ENCODE assay signal across 26 cellular contexts in genomic region chr19:2557093-2557440, GRCh38.
A peak's percentile ranks its signal among the peaks of the same experiment; 100 is the strongest.
DNase-seq lines count a peak whose midpoint lies in the region; ATAC-seq and TF ChIP-seq lines count a peak whose summit lies in the region.
"Had no signal": no experiment of that assay in that cellular context is flagged by ENCODE, and none has a peak within 500 bp of the region (broad histone marks: within the 10 kb centered on the region; RNA-seq: fewer than 3 reads in every experiment).

No MANE protein-coding gene starts in this region.

- TF ChIP-seq CTCF in activated CD8-positive, alpha-beta T cell treated with anti-CD3 and anti-CD28 coated beads for 36 hours (IDR thresholded peaks at IDR 0.05), result no peak
- no peak for TF ChIP-seq CTCF in liver (IDR thresholded peaks at IDR 0.05; ENCODE audit: low read depth, low read length, missing input control)

- H3K27me3 ChIP-seq in liver (ENCODE audit: control insufficient read depth in 4 of 4, insufficient read depth in 4 of 4, low read length in 3 of 4), result no peaks in the 10 kb centered on the region
- H3K27me3 ChIP-seq: adrenal gland, brain microvascular endothelial cell, foreskin keratinocyte, left lung had no signal

- CTCF ChIA-PET in activated CD8-positive, alpha-beta T cell treated with anti-CD3 and anti-CD28 coated beads, Interleukin-2, amount 10 ng/mL, durations not matched to agents 7 days and 5 days (lab: Charles Lee), result no interaction called here
- CTCF ChIA-PET in activated CD8-positive, alpha-beta T cell treated with anti-CD3 and anti-CD28 coated beads for 36 hours (lab: Charles Lee), result no interaction called here

- no peak for ATAC-seq in activated CD8-positive, alpha-beta T cell treated with anti-CD3 and anti-CD28 coated beads, Interleukin-2, amount 10 ng/mL, durations not matched to agents 7 days and 5 days
- no peak for ATAC-seq in activated CD8-positive, alpha-beta T cell treated with anti-CD3 and anti-CD28 coated beads for 36 hours
- no peak for ATAC-seq in stimulated activated memory B cell treated with anti-CD40 and anti-IgM and Interleukin-4, amounts not matched to agents 10 μg/mL and 1 μg/mL and 100 μg/mL, for 72 hours
- ATAC-seq in HG02623 (IDR thresholded peaks at IDR 0.05; ENCODE audit: unreplicated experiment) (no peak), HG02884 (IDR thresholded peaks at IDR 0.05; ENCODE audit: unreplicated experiment) (no peak)
- ATAC-seq: foreskin keratinocyte, left lung, PC-3, psoas muscle had no signal

- H3K36me3 Mint-ChIP-seq in activated CD8-positive, alpha-beta T cell treated with anti-CD3 and anti-CD28 coated beads, Interleukin-2, amount 10 ng/mL, durations not matched to agents 7 days and 5 days (ENCODE audit: low read depth), result no peaks in the 10 kb centered on the region
- no peaks in the 10 kb centered on the region for H3K36me3 Mint-ChIP-seq in activated CD8-positive, alpha-beta T cell treated with anti-CD3 and anti-CD28 coated beads for 36 hours (ENCODE audit: low read depth)
- peaks cover 6% of the 10 kb centered on the region for H3K36me3 Mint-ChIP-seq in IgD-negative memory B cell
- no peaks in the 10 kb centered on the region for H3K36me3 Mint-ChIP-seq in stimulated activated memory B cell treated with anti-CD40 and anti-IgM and Interleukin-4, amounts not matched to agents 10 μg/mL and 1 μg/mL and 100 μg/mL, for 72 hours

- H3K9ac ChIP-seq in liver (ENCODE audit: low read depth in 1 of 2, low read length in 2 of 2), result no peak overlapping the region

- 89% methylated on average over 17 of the region's 17 CpGs for WGBS in liver

- H3K9me3 Mint-ChIP-seq in activated CD8-positive, alpha-beta T cell treated with anti-CD3 and anti-CD28 coated beads, Interleukin-2, amount 10 ng/mL, durations not matched to agents 7 days and 5 days (ENCODE audit: insufficient read depth), result no peaks in the 10 kb centered on the region
- no peaks in the 10 kb centered on the region for H3K9me3 Mint-ChIP-seq in activated CD8-positive, alpha-beta T cell treated with anti-CD3 and anti-CD28 coated beads for 36 hours
- H3K9me3 Mint-ChIP-seq in IgD-negative memory B cell, result no peaks in the 10 kb centered on the region
- no peaks in the 10 kb centered on the region for H3K9me3 Mint-ChIP-seq in stimulated activated memory B cell treated with anti-CD40 and anti-IgM and Interleukin-4, amounts not matched to agents 10 μg/mL and 1 μg/mL and 100 μg/mL, for 72 hours

- H3K4me1 Mint-ChIP-seq in activated CD8-positive, alpha-beta T cell treated with anti-CD3 and anti-CD28 coated beads, Interleukin-2, amount 10 ng/mL, durations not matched to agents 7 days and 5 days (ENCODE audit: low read depth), result peaks cover 70% of the 10 kb centered on the region
- H3K4me1 Mint-ChIP-seq in activated CD8-positive, alpha-beta T cell treated with anti-CD3 and anti-CD28 coated beads for 36 hours (ENCODE audit: low read depth), result peaks cover 38% of the 10 kb centered on the region
- peaks cover 13 to 31% (median 26%) of the 10 kb centered on the region in 3 donors for H3K4me1 Mint-ChIP-seq in IgD-negative memory B cell
- H3K4me1 Mint-ChIP-seq in stimulated activated memory B cell treated with anti-CD40 and anti-IgM and Interleukin-4, amounts not matched to agents 10 μg/mL and 1 μg/mL and 100 μg/mL, for 72 hours, result peaks cover 66% of the 10 kb centered on the region

- H3K4me1 ChIP-seq in liver (ENCODE audit: control insufficient read depth in 4 of 4, insufficient read depth in 4 of 4, low read length in 3 of 4), result peaks cover 2 to 17% (median 10%) of the 10 kb centered on the region in 4 donors
- H3K4me1 ChIP-seq: adrenal gland, foreskin keratinocyte, psoas muscle had no signal

- DNase-seq in activated CD8-positive, alpha-beta T cell treated with anti-CD3 and anti-CD28 coated beads, Interleukin-2, amount 10 ng/mL, durations not matched to agents 7 days and 5 days, result no peak
- DNase-seq in activated CD8-positive, alpha-beta T cell treated with anti-CD3 and anti-CD28 coated beads for 36 hours, result no peak
- no peak for DNase-seq in NCI-H524 (lab: John Stamatoyannopoulos, UW)
- DNase-seq: activated CD8-positive, alpha-beta memory T cell treated with anti-CD3 and anti-CD28 coated beads for 24 hours; activated T-cell treated with anti-CD3 and anti-CD28 coated beads, Interleukin-2, amount 50 U/mL, for 1 hour; AML-193; brain microvascular endothelial cell; COR-L47; DMS79; effector memory CD4-positive, alpha-beta T cell; foreskin keratinocyte; GF-D8; NCI-H1105 treated with DMSO at 0.1 percent for 48 hours; NCI-H2081; NCI-H345; PC-3; psoas muscle; SHP77 had no signal

- no peaks in the 10 kb centered on the region for H3K36me3 ChIP-seq in liver (ENCODE audit: control insufficient read depth in 4 of 4, insufficient read depth in 3 of 4, low read depth in 1 of 4, low read length in 3 of 4)
- H3K36me3 ChIP-seq: adrenal gland, brain microvascular endothelial cell, left lung had no signal

- no peaks in the 10 kb centered on the region for H3K9me3 ChIP-seq in liver (ENCODE audit: control insufficient read depth in 4 of 4, low read length in 3 of 4)
- H3K9me3 ChIP-seq: adrenal gland, left lung, neutrophil, psoas muscle had no signal

- no peaks in the 10 kb centered on the region for H3K27me3 Mint-ChIP-seq in activated CD8-positive, alpha-beta T cell treated with anti-CD3 and anti-CD28 coated beads, Interleukin-2, amount 10 ng/mL, durations not matched to agents 7 days and 5 days (ENCODE audit: low read depth)
- H3K27me3 Mint-ChIP-seq in activated CD8-positive, alpha-beta T cell treated with anti-CD3 and anti-CD28 coated beads for 36 hours, result no peaks in the 10 kb centered on the region
- no peaks in the 10 kb centered on the region for H3K27me3 Mint-ChIP-seq in IgD-negative memory B cell
- no peaks in the 10 kb centered on the region for H3K27me3 Mint-ChIP-seq in stimulated activated memory B cell treated with anti-CD40 and anti-IgM and Interleukin-4, amounts not matched to agents 10 μg/mL and 1 μg/mL and 100 μg/mL, for 72 hours

- POLR2A ChIA-PET in activated CD8-positive, alpha-beta T cell treated with anti-CD3 and anti-CD28 coated beads, Interleukin-2, amount 10 ng/mL, durations not matched to agents 7 days and 5 days (lab: Charles Lee), result interaction anchor here (3.2 kb wide), 1 partner anchor 81 kb away, joined by 16 read pairs; the partner anchor contains the start of gene GADD45B
- POLR2A ChIA-PET in activated CD8-positive, alpha-beta T cell treated with anti-CD3 and anti-CD28 coated beads for 36 hours (lab: Charles Lee), result interaction anchor here (2.5 kb wide), 1 partner anchor 80 kb away, joined by 13 read pairs; the partner anchor contains the start of gene GADD45B

- no peak overlapping the region for H3K4me3 ChIP-seq in liver (ENCODE audit: low read depth in 1 of 3, low read length in 3 of 3)
- H3K4me3 ChIP-seq: adrenal gland, left lung, psoas muscle had no signal

- no peak overlapping the region for H3K4me3 Mint-ChIP-seq in activated CD8-positive, alpha-beta T cell treated with anti-CD3 and anti-CD28 coated beads, Interleukin-2, amount 10 ng/mL, durations not matched to agents 7 days and 5 days
- H3K4me3 Mint-ChIP-seq in activated CD8-positive, alpha-beta T cell treated with anti-CD3 and anti-CD28 coated beads for 36 hours, result no peak overlapping the region
- H3K4me3 Mint-ChIP-seq in IgD-negative memory B cell, result peak overlapping the region in 1 of 4 donors; percentile 69
- H3K4me3 Mint-ChIP-seq in stimulated activated memory B cell treated with anti-CD40 and anti-IgM and Interleukin-4, amounts not matched to agents 10 μg/mL and 1 μg/mL and 100 μg/mL, for 72 hours, result no peak overlapping the region

- intact Hi-C loops in activated CD8-positive, alpha-beta T cell treated with anti-CD3 and anti-CD28 coated beads for 36 hours (cut with micrococcal nuclease), result no loop called here

- TF ChIP-seq RAD21 in liver (IDR thresholded peaks at IDR 0.05), result no peak

- peak overlapping the region; percentile 31 to 66 for H3K27ac ChIP-seq in liver (ENCODE audit: low read depth in 1 of 2, low read length in 2 of 2)
- H3K27ac ChIP-seq: adrenal gland, brain microvascular endothelial cell, foreskin keratinocyte, left lung, neutrophil, psoas muscle had no signal

- H3K27ac Mint-ChIP-seq in activated CD8-positive, alpha-beta T cell treated with anti-CD3 and anti-CD28 coated beads, Interleukin-2, amount 10 ng/mL, durations not matched to agents 7 days and 5 days, result peak overlapping the region; percentile 41
- no peak overlapping the region for H3K27ac Mint-ChIP-seq in activated CD8-positive, alpha-beta T cell treated with anti-CD3 and anti-CD28 coated beads for 36 hours
- H3K27ac Mint-ChIP-seq in IgD-negative memory B cell, result peak overlapping the region; percentile 14 to 97 (median 15)
- H3K27ac Mint-ChIP-seq in stimulated activated memory B cell treated with anti-CD40 and anti-IgM and Interleukin-4, amounts not matched to agents 10 μg/mL and 1 μg/mL and 100 μg/mL, for 72 hours, result peak overlapping the region; percentile 67

TF ChIP-seq in liver, 16 proteins besides CTCF, POLR2A, EP300 and RAD21 (continues in another document):
- TF ChIP-seq GABPA (IDR thresholded peaks at IDR 0.05 in 1 of 2, conservative IDR thresholded peaks at IDR 0.05 in 1 of 2) (no peak), HNF4A (conservative IDR thresholded peaks at IDR 0.05) (no peak), YY1 (IDR thresholded peaks at IDR 0.05) (no peak), HNF4G (IDR thresholded peaks at IDR 0.05) (no peak), JUND (IDR thresholded peaks at IDR 0.05) (no peak), NR2F2 (IDR thresholded peaks at IDR 0.05) (no peak), ATF3 (IDR thresholded peaks at IDR 0.05) (no peak)
